Comparison of ENCODE assay signal across 8 cellular contexts in the genomic region with DNA sequence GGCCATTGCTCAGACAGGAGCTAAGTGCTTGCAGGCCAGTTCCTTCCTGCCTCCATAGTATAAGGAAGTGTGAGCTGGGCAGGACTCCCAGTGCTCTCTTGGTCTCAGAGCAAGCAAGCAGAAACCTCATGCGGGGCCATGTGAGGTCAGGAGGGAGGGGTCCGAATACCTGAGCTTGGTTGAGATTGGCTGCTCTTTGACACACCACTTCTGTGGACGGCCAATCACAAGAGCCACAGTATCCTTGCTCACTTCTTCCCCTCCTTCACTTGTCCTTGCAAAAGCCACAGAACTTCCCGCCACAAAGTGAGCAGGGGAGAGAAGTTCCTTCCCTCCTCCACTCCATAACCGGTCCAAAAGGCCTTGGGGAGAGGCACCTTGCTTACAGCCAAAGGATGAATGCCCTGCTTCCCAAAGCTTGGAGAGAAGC. TPM values are rescaled to one million over a fixed set of nuclear protein-coding genes. Genes with fewer than 3 reads are reported as not detected.
DNase-seq lines count a peak whose midpoint lies in the region; ATAC-seq and TF ChIP-seq lines count a peak whose summit lies in the region.

No MANE protein-coding gene starts in this region.

- DNase-seq in GM12865 (ENCODE audit: low read depth): peak; percentile 80
- DNase-seq in GM23338 (ENCODE audit: low spot score): peak; percentile 36
- DNase-seq in LHCN-M2 (ENCODE audit: low read depth): peak; percentile 52
- peak; percentile 65 for DNase-seq in mammary epithelial cell
- DNase-seq in right lobe of liver: peak; percentile 60 to 72 (median 63)
- DNase-seq in HFFc6: no peak
- DNase-seq in DMS53 treated with DMSO at 0.1 percent for 48 hours (lab: John Stamatoyannopoulos, UW; ENCODE audit: unreplicated experiment): no peak
- DNase-seq in stimulated activated CD4-positive, alpha-beta T cell treated with anti-CD3 and anti-CD28 coated beads, Interleukin-4, amount 100 ng/mL, for 1 hour: no peak

- H3K9ac ChIP-seq in mammary epithelial cell (ENCODE audit: insufficient read depth, low read length): no peak overlapping the region

- H3K27me3 ChIP-seq in GM23338 (ENCODE audit: insufficient read depth): no peaks in the 10 kb centered on the region
- H3K27me3 ChIP-seq in mammary epithelial cell (ENCODE audit: insufficient read depth, low read length): no peaks in the 10 kb centered on the region
- no peaks in the 10 kb centered on the region for H3K27me3 ChIP-seq in right lobe of liver

- TF ChIP-seq CTCF in GM12865 (IDR thresholded peaks at IDR 0.05; ENCODE audit: insufficient read depth, low read depth, low read length, missing control alignments) (no peak), GM23338 (conservative IDR thresholded peaks at IDR 0.05; ENCODE audit: low read depth in 2 of 2) (no peak), mammary epithelial cell (conservative IDR thresholded peaks at IDR 0.05 in 1 of 2, IDR thresholded peaks at IDR 0.05 in 1 of 2; ENCODE audit: extremely low read depth in 1 of 2, insufficient read depth in 1 of 2, low read depth in 1 of 2, low read length in 2 of 2) (no peak), right lobe of liver (IDR thresholded peaks at IDR 0.05) (no peak), HFFc6 (IDR thresholded peaks at IDR 0.05) (no peak)

- no peaks in the 10 kb centered on the region for H3K79me2 ChIP-seq in GM23338 (replicated peaks; ENCODE audit: insufficient read depth)
- no peaks in the 10 kb centered on the region for H3K79me2 ChIP-seq in mammary epithelial cell (ENCODE audit: insufficient read depth, low read length)

- CTCF ChIA-PET in mammary epithelial cell (lab: Charles Lee; ENCODE audit: low non-redundant PET): interaction anchor here (0.7 kb wide), 1 partner anchor 31 kb away, joined by 4 read pairs; no protein-coding TSS in a partner anchor

- no peak overlapping the region for H3K27ac Mint-ChIP-seq in GM23338
- H3K27ac Mint-ChIP-seq in HFFc6: no peak overlapping the region

- H3K4me2 ChIP-seq in GM23338 (no peak overlapping the region), mammary epithelial cell (ENCODE audit: insufficient read depth, low read depth, low read length) (no peak overlapping the region)

- no peak overlapping the region for H3K4me3 ChIP-seq in GM12865 (ENCODE audit: low read depth, low read length)
- H3K4me3 ChIP-seq in GM23338: no peak overlapping the region
- no peak overlapping the region for H3K4me3 ChIP-seq in mammary epithelial cell (replicated peaks in 1 of 3; ENCODE audit: insufficient read depth in 1 of 3, low read depth in 2 of 3, low read length in 3 of 3)
- H3K4me3 ChIP-seq in right lobe of liver: no peak overlapping the region

- H3K4me1 Mint-ChIP-seq in GM23338: no peaks in the 10 kb centered on the region; the same call in 2 of the 3 replicates
- peaks cover under 1% of the 10 kb centered on the region; the same call in 1 of the 2 replicates for H3K4me1 Mint-ChIP-seq in HFFc6 (ENCODE audit: low read depth)

- no peak overlapping the region for H3K4me3 Mint-ChIP-seq in GM23338
- no peak overlapping the region for H3K4me3 Mint-ChIP-seq in HFFc6

- H2AFZ ChIP-seq in GM23338 (0 out of 2 replicates have a peak overlapping the region, but pooled peaks have one; percentile 47), mammary epithelial cell (ENCODE audit: low read depth, low read length) (no peak overlapping the region)

- 41% methylated on average over 4 of the region's 5 CpGs for WGBS in mammary epithelial cell (ENCODE audit: low coverage, missing lambda C conversion rate)
- 39% methylated on average over 4 of the region's 5 CpGs for WGBS in right lobe of liver (ENCODE audit: insufficient coverage, low coverage, low lambda C conversion rate, missing lambda C conversion rate)

- H3K27me3 Mint-ChIP-seq in GM23338 (ENCODE audit: insufficient read depth, low read depth, poor library complexity) (no peaks in the 10 kb centered on the region), HFFc6 (ENCODE audit: insufficient read depth) (peaks cover 19% of the 10 kb centered on the region)

- BruUV-seq in mammary epithelial cell (replicated peaks; lab: Mats Ljungman, UMichigan): no TSS peak

- in situ Hi-C loops in mammary epithelial cell (cut with MboI; ENCODE audit: low sequenced_read_pairs in 2 of 2): no loop called here

- H3K9me2 ChIP-seq in GM23338 (ENCODE audit: insufficient read depth): no peaks in the 10 kb centered on the region

- intact Hi-C loops in mammary epithelial cell (cut with micrococcal nuclease): no loop called here
- intact Hi-C loops in right lobe of liver (cut with DNase I): no loop called here

- no peak for TF ChIP-seq POLR2A in right lobe of liver (IDR thresholded peaks at IDR 0.05)

- no peaks in the 10 kb centered on the region for H4K20me1 ChIP-seq in GM23338 (replicated peaks; ENCODE audit: insufficient read depth)
- no peaks in the 10 kb centered on the region for H4K20me1 ChIP-seq in mammary epithelial cell (ENCODE audit: insufficient read depth, low read length)

- H3K9me3 Mint-ChIP-seq in GM23338 (no peaks in the 10 kb centered on the region), HFFc6 (no peaks in the 10 kb centered on the region; the same call in 1 of the 2 replicates)

- no peaks in the 10 kb centered on the region for H3K4me1 ChIP-seq in GM23338 (ENCODE audit: insufficient read depth)
- peaks cover 23% of the 10 kb centered on the region for H3K4me1 ChIP-seq in mammary epithelial cell (ENCODE audit: insufficient read depth, low read length)
- peaks cover 0 to 12% (median 0%) of the 10 kb centered on the region in 4 donors for H3K4me1 ChIP-seq in right lobe of liver

- no peak overlapping the region for H3K27ac ChIP-seq in GM23338 (ENCODE audit: low read depth)
- peak overlapping the region; percentile 30 for H3K27ac ChIP-seq in mammary epithelial cell (ENCODE audit: insufficient read depth, low read depth, low read length)
- H3K27ac ChIP-seq in right lobe of liver: no peak overlapping the region

- dilution Hi-C loops in mammary epithelial cell (cut with HindIII; ENCODE audit: low sequenced_read_pairs): no loop called here

- peak; percentile 53; the same call in 2 of the 3 replicates for ATAC-seq in GM23338
- peak; percentile 67 to 79 (median 70) for ATAC-seq in right lobe of liver

- H3F3A ChIP-seq in GM23338 (replicated peaks; ENCODE audit: low read depth): no peaks in the 10 kb centered on the region

- H3K36me3 Mint-ChIP-seq in GM23338 (ENCODE audit: low read depth) (no peaks in the 10 kb centered on the region), HFFc6 (ENCODE audit: low read depth) (no peaks in the 10 kb centered on the region)

- H3K36me3 ChIP-seq in GM23338 (ENCODE audit: insufficient read depth) (no peaks in the 10 kb centered on the region), mammary epithelial cell (ENCODE audit: insufficient read depth, low read length) (no peaks in the 10 kb centered on the region), right lobe of liver (no peaks in the 10 kb centered on the region)

- H3K9me3 ChIP-seq in mammary epithelial cell (replicated peaks; ENCODE audit: insufficient read depth, low read length): no peaks in the 10 kb centered on the region
- no peaks in the 10 kb centered on the region for H3K9me3 ChIP-seq in right lobe of liver

TF ChIP-seq in GM23338, 12 proteins besides CTCF, POLR2A, EP300 and RAD21 (continues in another document):
- TF ChIP-seq EZH2 (IDR thresholded peaks at IDR 0.05; ENCODE audit: low read depth, unreplicated experiment): no peak
- TF ChIP-seq, protein P1, sequence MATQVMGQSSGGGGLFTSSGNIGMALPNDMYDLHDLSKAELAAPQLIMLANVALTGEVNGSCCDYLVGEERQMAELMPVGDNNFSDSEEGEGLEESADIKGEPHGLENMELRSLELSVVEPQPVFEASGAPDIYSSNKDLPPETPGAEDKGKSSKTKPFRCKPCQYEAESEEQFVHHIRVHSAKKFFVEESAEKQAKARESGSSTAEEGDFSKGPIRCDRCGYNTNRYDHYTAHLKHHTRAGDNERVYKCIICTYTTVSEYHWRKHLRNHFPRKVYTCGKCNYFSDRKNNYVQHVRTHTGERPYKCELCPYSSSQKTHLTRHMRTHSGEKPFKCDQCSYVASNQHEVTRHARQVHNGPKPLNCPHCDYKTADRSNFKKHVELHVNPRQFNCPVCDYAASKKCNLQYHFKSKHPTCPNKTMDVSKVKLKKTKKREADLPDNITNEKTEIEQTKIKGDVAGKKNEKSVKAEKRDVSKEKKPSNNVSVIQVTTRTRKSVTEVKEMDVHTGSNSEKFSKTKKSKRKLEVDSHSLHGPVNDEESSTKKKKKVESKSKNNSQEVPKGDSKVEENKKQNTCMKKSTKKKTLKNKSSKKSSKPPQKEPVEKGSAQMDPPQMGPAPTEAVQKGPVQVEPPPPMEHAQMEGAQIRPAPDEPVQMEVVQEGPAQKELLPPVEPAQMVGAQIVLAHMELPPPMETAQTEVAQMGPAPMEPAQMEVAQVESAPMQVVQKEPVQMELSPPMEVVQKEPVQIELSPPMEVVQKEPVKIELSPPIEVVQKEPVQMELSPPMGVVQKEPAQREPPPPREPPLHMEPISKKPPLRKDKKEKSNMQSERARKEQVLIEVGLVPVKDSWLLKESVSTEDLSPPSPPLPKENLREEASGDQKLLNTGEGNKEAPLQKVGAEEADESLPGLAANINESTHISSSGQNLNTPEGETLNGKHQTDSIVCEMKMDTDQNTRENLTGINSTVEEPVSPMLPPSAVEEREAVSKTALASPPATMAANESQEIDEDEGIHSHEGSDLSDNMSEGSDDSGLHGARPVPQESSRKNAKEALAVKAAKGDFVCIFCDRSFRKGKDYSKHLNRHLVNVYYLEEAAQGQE (IDR thresholded peaks at IDR 0.05; ENCODE audit: unreplicated experiment): no peak
- no peak for TF ChIP-seq EZH2phosphoT487 (IDR thresholded peaks at IDR 0.05; ENCODE audit: unreplicated experiment)
- TF ChIP-seq ZNF331 (CRISPR knock-in tag; IDR thresholded peaks at IDR 0.05; ENCODE audit: low read depth): no peak
- TF ChIP-seq NANOG (IDR thresholded peaks at IDR 0.05; ENCODE audit: borderline replicate concordance): no peak
- TF ChIP-seq CREB1 (CRISPR knock-in tag; IDR thresholded peaks at IDR 0.05; ENCODE audit: low read depth): no peak
- TF ChIP-seq JUNB (IDR thresholded peaks at IDR 0.05; ENCODE audit: unreplicated experiment): no peak
- no peak for TF ChIP-seq STAT1 (IDR thresholded peaks at IDR 0.05; ENCODE audit: unreplicated experiment)

RNA-seq across cellular contexts. Expression of a gene that starts 56.7 kb away (rescaled TPM):
- 149 and 189 TPM in 2 replicates for total RNA-seq in GM23338 (2014; rRNA removed; shearing (Covaris generic))
- polyA plus RNA-seq in GM23338 (2016; fragmentation: Nextera tagmentation; extraction: Ambion mirVana) (91.1 and 93.6 TPM in 2 replicates), mammary epithelial cell (34.6 TPM)
- total RNA-seq in LHCN-M2 (2014; rRNA removed) (42.5 and 45.8 TPM in 2 replicates), mammary epithelial cell (10 to 100 TPM; 23.2 to 34.1 TPM), right lobe of liver (10 to 100 TPM; 23.8 to 38.6 (median 26.0) TPM)
- 49.6 TPM for polyA plus RNA-seq in LHCN-M2 (2012)
- 42.5 TPM for polyA minus RNA-seq in mammary epithelial cell
- 10 to 100 TPM; 67.8 to 78.6 (median 73.7) TPM for total RNA-seq in HFFc6 (2021; fragmentation: NEBNext Ultra II Directional; extraction: Animal tissue kit (Norgen Biotek cat#: 25700))

Comparison
In these comparisons a context has a peak if more than half of its experiments do, and no peak if none do; other contexts are left out.
1. DNase-seq: peak in GM12865 (single experiment), GM23338 (single experiment), LHCN-M2 (single experiment), mammary epithelial cell (single experiment) and right lobe of liver (3 of 3); none in HFFc6 (single experiment), DMS53 treated with DMSO at 0.1 percent for 48 hours (single experiment) and stimulated activated CD4-positive, alpha-beta T cell treated with anti-CD3 and anti-CD28 coated beads, Interleukin-4, amount 100 ng/mL, for 1 hour (single experiment).